Comparison of ENCODE assay signal across 1 cellular context in genomic region chr11:65866524-65867283, GRCh38.
A peak's percentile ranks its signal among the peaks of the same experiment; 100 is the strongest.
TF ChIP-seq lines count a peak whose summit lies in the region.

No MANE protein-coding gene starts in this region.

TF ChIP-seq in HepG2, 621 proteins besides CTCF, POLR2A, EP300 and RAD21:
- TF ChIP-seq ETS1 (CRISPR knock-in tag; IDR thresholded peaks at IDR 0.05): no peak
- no peak for TF ChIP-seq FOXK1 (CRISPR knock-in tag; IDR thresholded peaks at IDR 0.05; ENCODE audit: borderline replicate concordance, low read depth)
- no peak for TF ChIP-seq ZNF605 (CRISPR knock-in tag; IDR thresholded peaks at IDR 0.05)
- no peak for TF ChIP-seq ZNF83 (CRISPR knock-in tag; IDR thresholded peaks at IDR 0.05; ENCODE audit: borderline replicate concordance)
- TF ChIP-seq ZNF24 (IDR thresholded peaks at IDR 0.05): no peak
- TF ChIP-seq AGO2 (optimal IDR thresholded peaks at IDR 0.05; ENCODE audit: low read depth, low read length): peak; percentile 73
- TF ChIP-seq PHF5A (CRISPR knock-in tag; IDR thresholded peaks at IDR 0.05; ENCODE audit: low read depth, unreplicated experiment): no peak
- TF ChIP-seq SMARCE1 (IDR thresholded peaks at IDR 0.05; ENCODE audit: borderline replicate concordance): no peak
- TF ChIP-seq ZNF543 (CRISPR knock-in tag; IDR thresholded peaks at IDR 0.05): no peak
- peak; percentile 57; the same call in 1 of the 2 replicates for TF ChIP-seq RBFOX2 (IDR thresholded peaks at IDR 0.05; ENCODE audit: low read depth, low read length)
TF ChIP-seq in HepG2: peak in this region for 2.
